ENCODE assay signal across 9 cellular contexts in the genomic region with DNA sequence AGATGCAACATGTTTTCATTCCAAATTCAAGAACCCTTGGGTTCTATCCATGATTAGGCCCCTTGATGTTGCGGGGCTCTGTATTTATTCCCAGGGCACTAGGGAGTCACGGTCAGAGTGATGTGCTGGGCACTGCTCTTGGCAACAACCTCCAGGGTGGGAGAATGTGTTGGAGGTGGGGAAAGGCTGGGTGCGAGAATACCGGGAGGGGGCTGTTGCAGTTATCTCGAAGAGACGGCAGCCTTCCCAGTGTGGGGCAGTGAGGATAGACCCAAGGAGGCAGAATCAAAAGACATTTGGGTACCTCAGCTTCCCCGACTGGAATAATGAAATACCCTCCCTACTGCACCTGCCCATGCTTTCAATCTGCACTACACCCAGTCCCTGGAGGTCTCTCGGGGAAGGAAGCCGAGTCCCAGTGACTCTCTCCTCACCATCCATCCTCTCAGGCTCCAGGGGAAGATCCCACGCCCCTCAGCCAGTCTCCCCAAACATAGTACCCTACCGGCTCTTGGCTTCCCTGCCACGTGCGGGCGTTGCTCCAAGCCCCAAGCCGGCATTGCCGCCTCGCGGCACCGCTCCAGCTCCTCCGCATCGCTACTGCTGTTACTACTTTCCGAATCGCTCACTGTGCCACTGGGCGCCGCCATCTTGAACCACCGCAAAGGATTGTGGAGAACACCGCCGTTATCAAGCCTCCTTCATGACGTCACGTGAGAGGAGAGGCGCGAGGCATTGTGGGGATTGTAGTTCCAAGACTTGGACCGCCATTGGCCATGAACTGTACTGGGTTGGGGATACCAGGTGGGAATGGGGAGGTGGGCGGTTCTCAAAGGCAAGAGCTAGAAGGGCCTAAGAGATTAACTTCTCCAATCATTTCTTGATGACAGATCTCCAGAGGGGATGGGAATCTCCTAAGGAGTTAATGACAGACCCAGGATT. TPM values are rescaled to one million over a fixed set of nuclear protein-coding genes. Genes with fewer than 3 reads are reported as not detected.
DNase-seq lines count a peak whose midpoint lies in the region; ATAC-seq, FAIRE-seq and TF ChIP-seq lines count a peak whose summit lies in the region.
"Had no signal": no experiment of that assay in that cellular context is flagged by ENCODE, and none has a peak within 500 bp of the region (broad histone marks: within the 10 kb centered on the region; RNA-seq: fewer than 3 reads in every experiment).

A gene with protein sequence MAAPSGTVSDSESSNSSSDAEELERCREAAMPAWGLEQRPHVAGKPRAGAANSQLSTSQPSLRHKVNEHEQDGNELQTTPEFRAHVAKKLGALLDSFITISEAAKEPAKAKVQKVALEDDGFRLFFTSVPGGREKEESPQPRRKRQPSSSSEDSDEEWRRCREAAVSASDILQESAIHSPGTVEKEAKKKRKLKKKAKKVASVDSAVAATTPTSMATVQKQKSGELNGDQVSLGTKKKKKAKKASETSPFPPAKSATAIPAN (minus strand): TSS at position 663 of the 942 bp plus-strand sequence. CDS start 13 bp downstream, at position 650.

- peaks cover 8 to 9% of the 10 kb centered on the region in 2 experiments for H3K36me3 ChIP-seq in keratinocyte (ENCODE audit: control insufficient read depth in 2 of 2, extremely low read depth in 1 of 2, insufficient read depth in 2 of 2, low read length in 2 of 2)

- H3K4me3 ChIP-seq in keratinocyte (ENCODE audit: control insufficient read depth in 2 of 3, extremely low read depth in 1 of 3, insufficient read depth in 2 of 3, low read depth in 1 of 3, low read length in 3 of 3): peak within 1 kb of the TSS; percentile 77 to 91 (median 88)

- H4K20me1 ChIP-seq in keratinocyte (ENCODE audit: control insufficient read depth, extremely low read depth, insufficient read depth, low read length): no peaks in the 10 kb centered on the region

- DNase-seq in AG20443 (ENCODE audit: low spot score) (peak; percentile 96), NCI-H446 (lab: John Stamatoyannopoulos, UW) (peak; percentile 77 to 93), keratinocyte (ENCODE audit: low read depth, low spot score) (peak; percentile 48)
- DNase-seq in activated CD4-positive, CD25-positive, alpha-beta regulatory T cell (lab: John Stamatoyannopoulos, UW): peak; percentile 73 to 90 (median 78)
- peak; percentile 87 for DNase-seq in central memory CD4-positive, alpha-beta T cell
- peak; percentile 88 to 96 (median 91) for DNase-seq in stimulated activated CD4-positive, alpha-beta T cell treated with anti-CD3 and anti-CD28 coated beads, Interleukin-12 subunit alpha, Interleukin-12 subunit beta, amount 100 ng/mL, for 48 hours (ENCODE audit: low read depth in 2 of 3, low spot score in 1 of 3)

- peaks cover 14% of the 10 kb centered on the region for H3K79me2 ChIP-seq in keratinocyte (ENCODE audit: control insufficient read depth, insufficient read depth, low read length)

- no peaks in the 10 kb centered on the region for H3K9me1 ChIP-seq in keratinocyte (ENCODE audit: control insufficient read depth, extremely low read depth, insufficient read depth, low read length)

- H3K4me2 ChIP-seq in keratinocyte (ENCODE audit: control insufficient read depth, extremely low read depth, insufficient read depth, low read depth, low read length): peak within 1 kb of the TSS; percentile 89

- no peaks in the 10 kb centered on the region for H3K27me3 ChIP-seq in keratinocyte (ENCODE audit: control insufficient read depth, extremely low read depth, insufficient read depth, low read length)

- no peak for TF ChIP-seq CTCF in keratinocyte (optimal IDR thresholded peaks at IDR 0.05 in 1 of 3, IDR thresholded peaks at IDR 0.05 in 1 of 3, conservative IDR thresholded peaks at IDR 0.05 in 1 of 3; ENCODE audit: extremely low read depth in 1 of 3, insufficient read depth in 2 of 3, low read length in 3 of 3)

- peak within 1 kb of the TSS; percentile 92 for H3K9ac ChIP-seq in keratinocyte (ENCODE audit: control insufficient read depth, extremely low read depth, insufficient read depth, low read length)

- H3K27ac ChIP-seq in keratinocyte (ENCODE audit: control insufficient read depth, insufficient read depth, low read length): peak within 1 kb of the TSS; percentile 70

- H3K9me3 ChIP-seq in keratinocyte (ENCODE audit: control insufficient read depth, low read depth, low read length): no peaks in the 10 kb centered on the region

- peak within 1 kb of the TSS; percentile 95 for H2AFZ ChIP-seq in keratinocyte (ENCODE audit: control insufficient read depth, low read length)

- ATAC-seq in GM19043 (IDR thresholded peaks at IDR 0.05; ENCODE audit: low read depth, unreplicated experiment) (peak; percentile 98), HG03354 (IDR thresholded peaks at IDR 0.05; ENCODE audit: poor library complexity, severe bottlenecking, unreplicated experiment) (peak; percentile 99)

- dilution Hi-C loops in keratinocyte (cut with MboI; ENCODE audit: extremely low pct_ligation_motif_present, low sequenced_read_pairs): no loop called here

- peaks cover 6% of the 10 kb centered on the region for H3K4me1 ChIP-seq in keratinocyte (ENCODE audit: control insufficient read depth, extremely low read depth, insufficient read depth, low read length)

- FAIRE-seq in keratinocyte (lab: Jason Lieb, UNC): peak; percentile 20
- FAIRE-seq: colon had no signal

RNA-seq across cellular contexts. Expression of the gene that starts here (rescaled TPM):
- polyA plus RNA-seq in keratinocyte: 12.3 to 16.9 TPM (median 12.8 TPM) in 3 replicates
- 6.0 TPM for polyA plus RNA-seq in keratinocyte (2011; ENCODE audit: low read depth)
- 12.1 and 16.4 TPM in 2 replicates for polyA plus RNA-seq in keratinocyte (2011; cell fraction: cytosol; rRNA removed)
- 15.4 and 15.7 TPM in 2 replicates for polyA plus RNA-seq in keratinocyte (2011; cell fraction: nucleus; rRNA removed)
- 5.7 and 16.5 TPM in 2 replicates for polyA plus RNA-seq in keratinocyte (2012; ENCODE audit: low replicate concordance)
- polyA minus RNA-seq in keratinocyte: 4.8 to 8.4 TPM (median 5.2 TPM) in 3 replicates
- polyA minus RNA-seq in keratinocyte (2011; cell fraction: cytosol; rRNA and poly(A)+ RNA removed): 5.4 TPM
- 3.8 and 5.7 TPM in 2 replicates for polyA minus RNA-seq in keratinocyte (2011; cell fraction: nucleus; rRNA and poly(A)+ RNA removed)

Comparison
In these comparisons a context has a peak if more than half of its experiments do, and no peak if none do; other contexts are left out.
1. Peak in every context shown above with its lines: DNase-seq, ATAC-seq, H3K4me3 ChIP-seq and H3K27ac ChIP-seq.